8 cellular contexts compared by ENCODE assay signal in the genomic region with DNA sequence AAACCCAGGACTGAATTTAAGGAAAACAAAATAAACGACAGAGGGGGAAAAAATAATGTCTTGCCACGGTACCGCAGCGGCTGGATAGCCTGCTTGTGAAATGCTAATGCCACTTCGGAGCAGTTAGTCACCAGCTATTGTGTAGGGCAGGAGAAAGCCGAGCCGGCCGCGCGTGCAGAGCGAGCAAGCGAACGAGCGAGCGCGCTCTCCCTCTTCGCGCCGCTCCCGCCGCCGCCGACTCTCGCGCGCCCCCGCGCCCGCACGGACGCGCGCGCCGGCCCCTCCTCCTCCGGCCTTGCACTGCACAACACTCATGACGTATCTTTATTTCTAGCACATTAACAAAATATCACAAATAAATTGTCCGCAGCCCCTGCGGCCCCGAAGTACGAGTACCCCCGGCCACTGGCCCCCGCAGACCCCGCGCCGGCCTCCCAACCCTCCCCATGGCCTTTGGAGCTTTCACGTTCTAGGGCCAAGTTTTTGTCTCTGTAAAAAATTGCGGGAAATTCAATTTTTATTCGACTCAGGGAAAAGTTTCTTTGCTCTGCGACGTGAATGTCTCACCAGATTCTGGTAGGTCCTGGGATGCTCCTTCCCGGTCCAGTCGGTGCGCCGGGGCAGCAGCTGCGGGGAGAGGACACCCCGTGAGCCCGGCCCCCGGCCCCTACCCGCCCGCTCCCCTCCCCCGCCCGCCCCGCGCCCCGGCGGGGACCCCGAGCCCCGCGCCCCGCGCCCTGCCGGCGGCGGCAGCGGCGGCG. TPM values are rescaled to one million over a fixed set of nuclear protein-coding genes. Genes with fewer than 3 reads are reported as not detected.
DNase-seq lines count a peak whose midpoint lies in the region; ATAC-seq and TF ChIP-seq lines count a peak whose summit lies in the region.

No MANE protein-coding gene starts in this region.

- peak; percentile 39 for ATAC-seq in GM18499 (IDR thresholded peaks at IDR 0.05; ENCODE audit: insufficient read depth, unreplicated experiment)
- ATAC-seq in HG02885 (IDR thresholded peaks at IDR 0.05; ENCODE audit: poor library complexity, unreplicated experiment), result peak; percentile 54
- ATAC-seq in psoas muscle, result peak; percentile 85 to 91 (median 88)

- H3K27me3 ChIP-seq in right atrium auricular region (no peaks in the 10 kb centered on the region), psoas muscle (ENCODE audit: insufficient read depth in 3 of 3, low read length in 2 of 3) (no peaks in the 10 kb centered on the region)

- H3K9me3 ChIP-seq in right atrium auricular region, result no peaks in the 10 kb centered on the region
- H3K9me3 ChIP-seq in psoas muscle, result no peaks in the 10 kb centered on the region

- DNase-seq in NCI-H1694 (lab: John Stamatoyannopoulos, UW) (peak; percentile 28), amygdala (lab: John Stamatoyannopoulos, UW) (peak; percentile 27 to 94 (median 82)), right atrium auricular region (ENCODE audit: low spot score) (peak; percentile 94), psoas muscle (peak; percentile 94 to 96)

- 1% methylated on average over 47 to 75 of the region's 78 CpGs for WGBS in psoas muscle, 3 donors
- 1% methylated on average over 72 of the region's 78 CpGs for WGBS in urinary bladder

- H3K4me1 Mint-ChIP-seq in T-helper 1 cell treated with Interleukin-12 subunit alpha and Interleukin-12 subunit beta and Interleukin-4 antibody, amounts not matched to agents 30 μg/mL and 1 μg/mL, for 36 hours (ENCODE audit: low read depth), result peaks cover 37% of the 10 kb centered on the region

- intact Hi-C loops in psoas muscle (cut with DNase I), result loop anchor here (5.0 to 10.0 kb wide), 3 partner anchors 155 to 468 kb away; partner anchors contain the start of gene HMGN3 (in 1 of the 2)

- H3K9me3 Mint-ChIP-seq in T-helper 1 cell treated with Interleukin-12 subunit alpha and Interleukin-12 subunit beta and Interleukin-4 antibody, amounts not matched to agents 30 μg/mL and 1 μg/mL, for 36 hours, result no peaks in the 10 kb centered on the region

- peaks cover 15% of the 10 kb centered on the region for H3K27me3 Mint-ChIP-seq in T-helper 1 cell treated with Interleukin-12 subunit alpha and Interleukin-12 subunit beta and Interleukin-4 antibody, amounts not matched to agents 30 μg/mL and 1 μg/mL, for 36 hours (ENCODE audit: low read depth)

- H3K27ac Mint-ChIP-seq in T-helper 1 cell treated with Interleukin-12 subunit alpha and Interleukin-12 subunit beta and Interleukin-4 antibody, amounts not matched to agents 30 μg/mL and 1 μg/mL, for 36 hours, result peak overlapping the region; percentile 83

- H3K36me3 Mint-ChIP-seq in T-helper 1 cell treated with Interleukin-12 subunit alpha and Interleukin-12 subunit beta and Interleukin-4 antibody, amounts not matched to agents 30 μg/mL and 1 μg/mL, for 36 hours (ENCODE audit: low read depth), result peaks cover 9% of the 10 kb centered on the region

- peak overlapping the region; percentile 89 for H3K4me3 Mint-ChIP-seq in T-helper 1 cell treated with Interleukin-12 subunit alpha and Interleukin-12 subunit beta and Interleukin-4 antibody, amounts not matched to agents 30 μg/mL and 1 μg/mL, for 36 hours

- H3K4me1 ChIP-seq in right atrium auricular region (peaks cover 0 to 49% of the 10 kb centered on the region in 2 donors), psoas muscle (peaks cover 39% of the 10 kb centered on the region), urinary bladder (ENCODE audit: insufficient read depth) (no peaks in the 10 kb centered on the region)

- H3K27ac ChIP-seq in right atrium auricular region (peak overlapping the region; percentile 97 to 98), psoas muscle (peak overlapping the region; percentile 95), urinary bladder (ENCODE audit: low read depth) (peak overlapping the region; percentile 99)

- H3K36me3 ChIP-seq in right atrium auricular region (no peaks in the 10 kb centered on the region), psoas muscle (ENCODE audit: insufficient read depth in 1 of 2, low read depth in 1 of 2) (no peaks in the 10 kb centered on the region), urinary bladder (ENCODE audit: insufficient read depth) (no peaks in the 10 kb centered on the region)

- TF ChIP-seq CTCF in right atrium auricular region (IDR thresholded peaks at IDR 0.05) (peak in 1 of 2 donors; percentile 19), psoas muscle (IDR thresholded peaks at IDR 0.05) (no peak)

- H3K4me3 ChIP-seq in right atrium auricular region, result peak overlapping the region; percentile 91 to 93
- peak overlapping the region; percentile 89 for H3K4me3 ChIP-seq in psoas muscle
- H3K4me3 ChIP-seq in urinary bladder (ENCODE audit: low read depth, low read length), result peak overlapping the region; percentile 100

RNA-seq across cellular contexts. Expression of gene PHIP, which starts 1.0 kb away (rescaled TPM):
- 10 to 100 TPM; 15.2 to 15.3 TPM for total RNA-seq in right atrium auricular region
- total RNA-seq in psoas muscle, result 10 to 100 TPM; 12.1 to 15.3 (median 13.5) TPM
- polyA plus RNA-seq in psoas muscle, result 1 to 10 TPM; 3.1 to 5.7 (median 3.7) TPM
- total RNA-seq in urinary bladder, result 89.9 TPM
- 11.1 TPM for polyA plus RNA-seq in urinary bladder

Comparison
In these comparisons a context has a peak if more than half of its experiments do, and no peak if none do; other contexts are left out.
1. Peak in every context shown above with its lines: DNase-seq, ATAC-seq, H3K4me3 ChIP-seq and H3K27ac ChIP-seq.
2. DNase-seq: peak in every context shown above with its lines; median percentile 95 in psoas muscle; 94 in right atrium auricular region; 82 in amygdala; 28 in NCI-H1694.